Comparison of ENCODE assay signal across 35 cellular contexts in the genomic region with DNA sequence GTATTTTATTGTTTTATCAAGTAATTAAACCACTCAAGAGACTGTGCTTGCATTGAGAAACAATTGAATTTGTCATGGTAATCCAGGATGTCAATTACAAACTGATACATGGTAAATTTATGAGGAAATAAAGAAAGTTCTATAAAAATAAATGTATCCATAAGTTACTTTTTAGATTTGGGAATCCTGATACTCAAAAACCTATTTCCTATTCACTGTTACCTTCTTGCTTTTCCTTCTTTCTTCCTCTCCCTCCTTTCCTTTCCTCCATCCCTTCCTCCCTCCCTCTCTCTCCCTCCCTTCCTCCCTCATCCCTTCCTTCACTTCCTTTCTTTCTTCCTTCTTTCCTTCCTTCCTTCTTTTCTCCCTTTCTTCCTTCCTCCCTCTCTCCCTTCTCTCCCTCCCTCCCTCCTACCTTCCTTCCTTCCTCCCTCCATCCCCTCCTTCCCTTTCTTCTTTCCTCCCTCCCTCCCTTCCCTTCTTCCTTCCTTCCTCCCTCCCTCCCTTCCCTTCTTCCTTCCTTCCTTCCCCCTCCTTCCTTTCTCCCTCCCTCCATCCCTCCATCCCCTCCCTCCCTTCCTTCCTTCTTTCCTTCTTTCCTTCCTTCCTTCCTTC.
"Had no signal": no experiment of that assay in that cellular context is flagged by ENCODE, and none has a peak within 500 bp of the region (broad histone marks: within the 10 kb centered on the region; RNA-seq: fewer than 3 reads in every experiment).

No MANE protein-coding gene starts in this region.

- DNase-seq: Karpas-422, Kasumi-1, MG63, MM.1S, MV-4-11, NCI-H1048, NCI-H1092, NCI-H1092 treated with DMSO at 0.1 percent for 48 hours, NCI-H1105, NCI-H1105 treated with DMSO at 0.1 percent for 48 hours, NCI-H1417, NCI-H1417 treated with DMSO at 0.1 percent for 48 hours, NCI-H1436, NCI-H1436 treated with DMSO at 0.1 percent for 48 hours, NCI-H146, NCI-H1694, NCI-H1694 treated with DMSO at 0.1 percent for 48 hours, NCI-H187, NCI-H187 treated with DMSO at 0.1 percent for 48 hours, NCI-H1930, NCI-H2029, NCI-H2029 treated with DMSO at 0.1 percent for 48 hours, NCI-H2081, NCI-H2081 treated with DMSO at 0.1 percent for 48 hours, NCI-H2107, NCI-H2171, NCI-H2171 treated with DMSO at 0.1 percent for 48 hours, NCI-H2227 treated with DMSO at 0.1 percent for 48 hours, NCI-H226, NCI-H345, NCI-H446, NCI-H446 treated with DMSO at 0.1 percent for 48 hours, NCI-H510A, NCI-H510A treated with DMSO at 0.1 percent for 48 hours, NCI-H524 had no signal

- H3K4me3 ChIP-seq: MG63 had no signal

- H3K36me3 ChIP-seq: MG63 had no signal

- H3K9me3 ChIP-seq: MG63 had no signal

- H3K27me3 ChIP-seq: MG63 had no signal
